In the genomic region with DNA sequence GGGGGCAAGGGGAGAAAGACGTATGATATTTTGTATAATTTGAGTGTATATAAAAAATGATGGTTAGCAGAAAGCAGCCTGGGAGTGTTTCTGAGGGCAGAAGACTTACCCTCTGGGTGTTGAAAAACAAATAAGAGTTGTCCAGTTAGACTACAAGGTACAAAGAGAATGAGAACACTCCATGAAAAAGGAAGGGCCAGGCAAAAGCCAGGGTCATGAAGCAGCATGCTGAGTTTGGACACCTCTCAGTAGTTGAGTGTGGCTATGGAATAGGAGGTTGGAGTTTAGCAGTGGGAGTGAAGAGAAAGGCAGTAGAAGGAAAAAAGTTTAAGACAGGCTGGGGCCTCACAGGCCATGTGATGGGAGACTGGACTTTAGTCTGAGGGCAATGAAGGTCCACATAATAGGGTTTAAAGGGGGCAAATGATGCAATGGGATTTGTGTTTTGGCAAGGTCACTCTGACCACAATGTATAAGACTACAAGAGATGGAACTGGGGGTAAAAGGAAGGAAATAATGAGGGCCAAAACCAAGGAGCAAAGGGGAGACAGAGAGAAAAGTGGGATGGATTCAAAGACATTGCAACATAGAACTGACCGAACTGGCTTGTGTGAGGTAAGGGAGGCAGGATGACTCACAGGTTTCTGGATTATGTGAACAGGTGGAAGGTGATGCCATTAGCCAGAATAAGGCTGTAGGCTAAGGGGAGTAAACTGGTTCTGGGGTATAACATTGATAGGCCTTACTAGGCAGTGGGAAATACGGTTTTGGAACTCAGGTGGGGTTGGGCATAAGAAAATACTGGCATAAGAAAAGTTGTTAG, we compare ENCODE assay signal across 1 cellular context.
A peak's percentile ranks its signal among the peaks of the same experiment; 100 is the strongest.
TF ChIP-seq lines count a peak whose summit lies in the region.

No MANE protein-coding gene starts in this region.

TF ChIP-seq in HCT116, 20 proteins besides CTCF, POLR2A, EP300 and RAD21 (continued from another document):
- no peak for TF ChIP-seq REST (IDR thresholded peaks at IDR 0.05; ENCODE audit: low read depth)
- TF ChIP-seq ZNF274 (IDR thresholded peaks at IDR 0.05; ENCODE audit: low read depth, low read length), result no peak
- no peak for TF ChIP-seq EGR1 (IDR thresholded peaks at IDR 0.05; ENCODE audit: low read depth)
- TF ChIP-seq FOSL1 (IDR thresholded peaks at IDR 0.05; ENCODE audit: low read depth), result peak; percentile 48; the same call in 1 of the 2 replicates
- TF ChIP-seq TCF7L2 (IDR thresholded peaks at IDR 0.05; ENCODE audit: borderline replicate concordance, extremely low read depth, insufficient read depth, insufficient read length), result no peak
- no peak for TF ChIP-seq ZFX (IDR thresholded peaks at IDR 0.05)
- TF ChIP-seq YY1 (IDR thresholded peaks at IDR 0.05; ENCODE audit: extremely low read depth, insufficient replicate concordance, low read depth, low read length), result no peak
- TF ChIP-seq POLR2AphosphoS5 (IDR thresholded peaks at IDR 0.05; ENCODE audit: low read depth, low read length), result no peak
- peak; percentile 90 for TF ChIP-seq CEBPB (IDR thresholded peaks at IDR 0.05; ENCODE audit: low read depth)
